In genomic region chr1:54584575-54584974, GRCh38 we compare ENCODE assay signal across 21 cellular contexts. TPM values are rescaled to one million over a fixed set of nuclear protein-coding genes. Genes with fewer than 3 reads are reported as not detected.
DNase-seq lines count a peak whose midpoint lies in the region; ATAC-seq and TF ChIP-seq lines count a peak whose summit lies in the region.
"Had no signal": no experiment of that assay in that cellular context is flagged by ENCODE, and none has a peak within 500 bp of the region (broad histone marks: within the 10 kb centered on the region; RNA-seq: fewer than 3 reads in every experiment).

No MANE protein-coding gene starts in this region.

- H3K4me3 ChIP-seq in heart left ventricle (no peak overlapping the region), SJCRH30 (no peak overlapping the region), psoas muscle (no peak overlapping the region), OCI-LY7 (ENCODE audit: low read depth, low read length, poor library complexity, severe bottlenecking) (no peak overlapping the region)
- H3K4me3 ChIP-seq: BLaER1 treated with 17β-estradiol and CSF1 and Interleukin-3, amounts not matched to agents 10 nM and 100 nM had no signal

- POLR2A ChIA-PET in OCI-LY7 (lab: Charles Lee) = no interaction called here

- H3K9me2 ChIP-seq in OCI-LY7 (ENCODE audit: insufficient read depth, low read length) = no peaks in the 10 kb centered on the region

- peaks cover 0 to 13% (median 0%) of the 10 kb centered on the region in 9 donors for H3K36me3 ChIP-seq in heart left ventricle
- no peaks in the 10 kb centered on the region for H3K36me3 ChIP-seq in SJCRH30
- no peaks in the 10 kb centered on the region for H3K36me3 ChIP-seq in psoas muscle (ENCODE audit: insufficient read depth in 1 of 2, low read depth in 1 of 2)
- no peaks in the 10 kb centered on the region for H3K36me3 ChIP-seq in OCI-LY7 (ENCODE audit: insufficient read depth, low read length)

- H3K79me2 ChIP-seq in OCI-LY7 (ENCODE audit: insufficient read depth, low read depth, low read length) = no peaks in the 10 kb centered on the region

- no peak overlapping the region for H3K4me2 ChIP-seq in OCI-LY7 (ENCODE audit: low read length)
- H3K4me2 ChIP-seq: BLaER1 treated with 17β-estradiol and CSF1 and Interleukin-3, amounts not matched to agents 10 nM and 100 nM had no signal

- TF ChIP-seq POLR2A in heart left ventricle (IDR thresholded peaks at IDR 0.05) = no peak

- H3K27me3 ChIP-seq in heart left ventricle = no peaks in the 10 kb centered on the region
- no peaks in the 10 kb centered on the region for H3K27me3 ChIP-seq in SJCRH30
- no peaks in the 10 kb centered on the region for H3K27me3 ChIP-seq in psoas muscle (ENCODE audit: insufficient read depth in 3 of 3, low read length in 2 of 3)
- H3K27me3 ChIP-seq: BLaER1 treated with 17β-estradiol and CSF1 and Interleukin-3, amounts not matched to agents 10 nM and 100 nM had no signal

- H3K4me1 ChIP-seq in heart left ventricle (peaks cover 0 to 77% (median 44%) of the 10 kb centered on the region in 12 donors), SJCRH30 (peaks cover 25% of the 10 kb centered on the region), psoas muscle (peaks cover 54% of the 10 kb centered on the region), OCI-LY7 (ENCODE audit: insufficient read depth, low read length, poor library complexity, severe bottlenecking) (no peaks in the 10 kb centered on the region)

- no peaks in the 10 kb centered on the region for H3K9me3 ChIP-seq in heart left ventricle
- H3K9me3 ChIP-seq in SJCRH30 (replicated peaks) = no peaks in the 10 kb centered on the region
- H3K9me3 ChIP-seq in psoas muscle = no peaks in the 10 kb centered on the region
- no peaks in the 10 kb centered on the region for H3K9me3 ChIP-seq in OCI-LY7 (ENCODE audit: low read length)
- H3K9me3 ChIP-seq: BLaER1 treated with 17β-estradiol and CSF1 and Interleukin-3, amounts not matched to agents 10 nM and 100 nM had no signal

- no peak for ATAC-seq in heart left ventricle
- ATAC-seq in psoas muscle = no peak
- no peak for ATAC-seq in GM18909 (IDR thresholded peaks at IDR 0.05; ENCODE audit: poor library complexity, unreplicated experiment)
- ATAC-seq: CD8-positive, alpha-beta T cell had no signal

- DNase-seq in heart left ventricle (no peak), cardiac septum (ENCODE audit: low spot score) (no peak), SJCRH30 (no peak), psoas muscle (no peak), OCI-LY7 (ENCODE audit: low spot score) (no peak), COLO668 (lab: John Stamatoyannopoulos, UW; ENCODE audit: unreplicated experiment) (no peak)
- DNase-seq: 8988T; Calu3; CD8-positive, alpha-beta T cell; GOT3; Karpas-422; MV-4-11; NCI-H1105 treated with DMSO at 0.1 percent for 48 hours; NCI-H2029 treated with DMSO at 0.1 percent for 48 hours; NCI-H2171; SHP77 had no signal

- H3K4me1 Mint-ChIP-seq in nephron = peaks cover 57% of the 10 kb centered on the region

- H3K9me3 Mint-ChIP-seq in nephron = no peaks in the 10 kb centered on the region
- H3K9me3 Mint-ChIP-seq: CD8-positive, alpha-beta T cell had no signal

- CTCF ChIA-PET in OCI-LY7 (lab: Charles Lee; ENCODE audit: unreplicated experiment) = no interaction called here

- BruUV-seq in OCI-LY7 (replicated peaks; lab: Mats Ljungman, UMichigan) = no TSS peak

- 77 to 89% (median 86%) methylated on average over 6 to 17 of the region's 17 CpGs for WGBS in heart left ventricle, 4 donors
- WGBS in psoas muscle, 3 donors = 67 to 80% (median 71%) methylated on average over 17 of the region's 17 CpGs

- H2AFZ ChIP-seq in OCI-LY7 (ENCODE audit: low read length) = no peak overlapping the region

- H3K27ac ChIP-seq in heart left ventricle (peak overlapping the region; percentile 27 to 98 (median 89)), SJCRH30 (peak overlapping the region; percentile 70), psoas muscle (peak overlapping the region; percentile 82), OCI-LY7 (ENCODE audit: low read depth, low read length, poor library complexity, severe bottlenecking) (no peak overlapping the region)
- H3K27ac ChIP-seq: BLaER1 treated with 17β-estradiol and CSF1 and Interleukin-3, amounts not matched to agents 10 nM and 100 nM had no signal

- peak overlapping the region in 2 of 3 experiments; percentile 33 to 74 for H3K27ac Mint-ChIP-seq in nephron
- H3K27ac Mint-ChIP-seq: CD8-positive, alpha-beta T cell had no signal

- no peaks in the 10 kb centered on the region for H4K20me1 ChIP-seq in OCI-LY7 (ENCODE audit: insufficient read depth, low read length)

- H3K4me3 Mint-ChIP-seq in nephron = no peak overlapping the region
- H3K4me3 Mint-ChIP-seq: CD8-positive, alpha-beta T cell had no signal

- no peaks in the 10 kb centered on the region for H3K27me3 Mint-ChIP-seq in nephron (ENCODE audit: low read depth)

- intact Hi-C loops in heart left ventricle (cut with DNase I) (loop anchor here in 4 of 10 donors (2.0 to 5.0 kb wide), 3 partner anchors 26 to 37 kb away; partner anchors contain the start of gene ACOT11 (in 4 of the 4)), cardiac septum (cut with DNase I) (no loop called here), psoas muscle (cut with DNase I) (loop anchor here (5.0 kb wide), 1 partner anchor 37 kb away; the partner anchor contains the start of gene ACOT11 (in 2 of the 2)), OCI-LY7 (cut with micrococcal nuclease; ENCODE audit: unreplicated experiment) (no loop called here)

- no peak for TF ChIP-seq CTCF in heart left ventricle (IDR thresholded peaks at IDR 0.05)
- no peak for TF ChIP-seq CTCF in nephron (IDR thresholded peaks at IDR 0.05; ENCODE audit: unreplicated experiment in 3 of 3)
- no peak for TF ChIP-seq CTCF in psoas muscle (IDR thresholded peaks at IDR 0.05)
- no peak for TF ChIP-seq CTCF in OCI-LY7 (conservative IDR thresholded peaks at IDR 0.05; ENCODE audit: low read length)

- no peaks in the 10 kb centered on the region for H3K36me3 Mint-ChIP-seq in nephron (ENCODE audit: low read depth)
- H3K36me3 Mint-ChIP-seq: CD8-positive, alpha-beta T cell had no signal

RNA-seq across cellular contexts. Expression of gene ACOT11, which starts 36.5 kb away (rescaled TPM):
- 10 to 100 TPM; 33.2 to 69.3 (median 55.9) TPM for total RNA-seq in heart left ventricle
- polyA plus RNA-seq in heart left ventricle = 10 to 100 TPM; 40.8 to 60.8 TPM
- total RNA-seq in cardiac septum = 44.1 TPM
- 4.3 and 4.4 TPM in 2 replicates for total RNA-seq in SJCRH30 (2014; rRNA removed; shearing (Covaris generic))
- 10 to 100 TPM in 1 of 4 donors, 1 to 10 TPM in 3; 2.4 to 13.9 (median 5.0) TPM for total RNA-seq in psoas muscle
- polyA plus RNA-seq in psoas muscle = 1 to 10 TPM in 1 of 3 donors, under 1 TPM in 2; 0.82 to 2.3 (median 0.93) TPM
- not detected in 2 replicates for total RNA-seq in OCI-LY7 (2014; rRNA removed; shearing (Covaris generic))
- total RNA-seq in OCI-LY7 (2022) = 0.33 TPM in 1 of 2 replicates, not detected in the other

RNA-seq across cellular contexts. Expression of gene FAM151A, which starts 38.8 kb away (rescaled TPM):
- total RNA-seq in heart left ventricle (1 to 10 TPM in 3 of 9 donors, under 1 TPM in 6; 0.19 to 1.9 (median 0.53) TPM), cardiac septum (0.22 TPM), psoas muscle (not detected), OCI-LY7 (2022) (not detected in 2 replicates)
- polyA plus RNA-seq in heart left ventricle (1 to 10 TPM in 1 of 2 donors, under 1 TPM in 1; 0.35 to 1.9 TPM), psoas muscle (under 1 TPM in 2 of 3 donors, not detected in 1; 0.05 to 0.07 TPM)
- total RNA-seq in SJCRH30 (2014; rRNA removed; shearing (Covaris generic)) = not detected in 2 replicates
- total RNA-seq in OCI-LY7 (2014; rRNA removed; shearing (Covaris generic)) = not detected in 2 replicates
- total RNA-seq: Calu3; CD8-positive, alpha-beta T cell; Daoy; M059J had no signal

RNA-seq across cellular contexts. Expression of gene MROH7, which starts 57.0 kb away (rescaled TPM):
- total RNA-seq in heart left ventricle (10 to 100 TPM in 4 of 9 donors, 1 to 10 TPM in 5; 2.3 to 18.6 (median 9.2) TPM), cardiac septum (14.3 TPM), psoas muscle (1 to 10 TPM; 1.1 to 7.0 (median 1.8) TPM), OCI-LY7 (2022) (not detected in 2 replicates)
- polyA plus RNA-seq in heart left ventricle (10 to 100 TPM in 1 of 2 donors, 1 to 10 TPM in 1; 2.9 to 12.5 TPM), psoas muscle (under 1 TPM; 0.05 to 0.48 (median 0.23) TPM)
- not detected in 2 replicates for total RNA-seq in SJCRH30 (2014; rRNA removed; shearing (Covaris generic))
- not detected in 2 replicates for total RNA-seq in OCI-LY7 (2014; rRNA removed; shearing (Covaris generic))
- total RNA-seq: CD8-positive, alpha-beta T cell; Daoy; M059J had no signal

Comparison
In these comparisons a context has a peak if more than half of its experiments do, and no peak if none do; other contexts are left out.
1. intact Hi-C loops: an anchor here in psoas muscle (5.0 kb wide); none called in cardiac septum and OCI-LY7.